In the genomic region with DNA sequence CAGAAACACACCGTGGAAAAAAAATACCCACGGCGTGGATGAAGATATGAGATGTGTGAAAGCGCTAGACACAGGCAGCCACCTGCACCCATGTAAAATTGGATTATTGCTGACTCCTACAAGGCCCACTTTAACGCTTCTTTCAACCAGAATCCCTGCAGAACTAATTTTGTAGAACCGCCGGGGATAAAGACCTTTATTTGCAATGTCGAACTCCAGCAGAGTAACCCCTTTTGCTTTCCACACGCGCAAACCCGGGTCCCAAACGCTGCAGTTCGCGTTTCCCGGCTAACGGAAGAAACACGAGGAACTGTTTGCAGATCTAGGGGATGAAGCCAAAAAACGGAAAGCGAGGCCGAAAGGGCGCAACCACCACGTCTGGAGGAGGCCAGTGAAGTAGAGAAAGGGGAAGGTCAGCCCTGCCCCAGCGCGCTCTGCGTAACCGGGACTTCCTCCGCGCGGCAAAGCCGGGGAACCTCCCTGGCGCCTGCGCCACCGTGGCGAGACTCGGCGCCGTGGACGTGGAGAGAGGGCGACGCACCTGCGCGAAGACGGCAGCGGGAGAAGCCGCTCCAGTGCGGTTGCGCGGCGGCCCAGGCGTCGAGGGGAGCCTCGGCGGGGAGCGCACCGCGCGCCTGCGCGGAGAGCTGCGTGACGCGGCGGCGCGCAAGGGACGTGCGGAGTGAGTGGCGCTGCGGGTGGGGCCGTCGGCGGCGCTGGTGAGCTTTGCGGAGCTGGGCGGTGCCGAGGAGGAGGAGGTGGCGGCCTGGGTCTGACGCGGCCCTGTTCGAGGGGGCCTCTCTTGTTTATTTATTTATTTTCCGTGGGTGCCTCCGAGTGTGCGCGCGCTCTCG, we compare ENCODE assay signal across 8 cellular contexts. TPM values are rescaled to one million over a fixed set of nuclear protein-coding genes. Genes with fewer than 3 reads are reported as not detected.
DNase-seq lines count a peak whose midpoint lies in the region; ATAC-seq and TF ChIP-seq lines count a peak whose summit lies in the region.

PPP1CB (plus strand) TSS at position 729 of the 854 bp plus-strand sequence. CDS start 295 bp downstream, outside the sequence.

- no peaks in the 10 kb centered on the region for H3K27me3 ChIP-seq in GM06990 (replicated peaks; ENCODE audit: control insufficient read depth, insufficient read depth, low read length)
- H3K27me3 ChIP-seq in gastroesophageal sphincter = no peaks in the 10 kb centered on the region
- H3K27me3 ChIP-seq in suprapubic skin = no peaks in the 10 kb centered on the region

- TF ChIP-seq EP300 in gastroesophageal sphincter (IDR thresholded peaks at IDR 0.05) = no peak
- peak; percentile 58 for TF ChIP-seq EP300 in suprapubic skin (IDR thresholded peaks at IDR 0.05)

- peak within 1 kb of the TSS; percentile 100 for H3K27ac ChIP-seq in gastroesophageal sphincter
- H3K27ac ChIP-seq in suprapubic skin = peak within 1 kb of the TSS; percentile 99

- H3K4me3 ChIP-seq in GM06990 (replicated peaks; ENCODE audit: low read depth, low read length) = peak within 1 kb of the TSS; percentile 96
- peak within 1 kb of the TSS; percentile 88 for H3K4me3 ChIP-seq in HFF-Myc (replicated peaks; ENCODE audit: low read depth, low read length)
- peak within 1 kb of the TSS; percentile 88 to 100 for H3K4me3 ChIP-seq in gastroesophageal sphincter
- peak within 1 kb of the TSS; percentile 83 for H3K4me3 ChIP-seq in suprapubic skin

- ATAC-seq in gastroesophageal sphincter = peak; percentile 94

- 1 to 2% methylated on average over 9 to 11 of the region's 86 CpGs for WGBS in gastroesophageal sphincter (ENCODE audit: low coverage in 1 of 2), 2 donors
- WGBS in suprapubic skin = under 1% methylated on average over 39 of the region's 86 CpGs

- peak within 1 kb of the TSS; percentile 95 for H3K27ac Mint-ChIP-seq in activated naive CD4-positive, alpha-beta T cell treated with anti-CD3 and anti-CD28 coated beads for 36 hours

- H3K4me1 ChIP-seq in gastroesophageal sphincter = peaks cover 9 to 77% (median 13%) of the 10 kb centered on the region in 3 donors
- H3K4me1 ChIP-seq in suprapubic skin = peaks cover 47% of the 10 kb centered on the region

- in situ Hi-C loops in SK-MEL-5 (cut with HindIII; ENCODE audit: low pct_unique_long_range_greater_than_20kb, low sequenced_read_pairs) = no loop called here

- peak; percentile 87 to 91 for TF ChIP-seq POLR2A in gastroesophageal sphincter (IDR thresholded peaks at IDR 0.05)
- TF ChIP-seq POLR2A in suprapubic skin (IDR thresholded peaks at IDR 0.05) = peak; percentile 33 to 66

- H3K9me3 ChIP-seq in gastroesophageal sphincter (no peaks in the 10 kb centered on the region), suprapubic skin (no peaks in the 10 kb centered on the region)

- H3K27me3 Mint-ChIP-seq in activated naive CD4-positive, alpha-beta T cell treated with anti-CD3 and anti-CD28 coated beads for 36 hours (ENCODE audit: low read depth) = no peaks in the 10 kb centered on the region

- intact Hi-C loops in activated naive CD4-positive, alpha-beta T cell treated with anti-CD3 and anti-CD28 coated beads for 36 hours (cut with micrococcal nuclease) = loop anchor here (1.0 to 5.0 kb wide), 10 partner anchors 37 to 1396 kb away; partner anchors contain the start of genes FOSL2, SPDYA, TRMT61B and WDR43

- peaks cover 11% of the 10 kb centered on the region for H3K36me3 Mint-ChIP-seq in activated naive CD4-positive, alpha-beta T cell treated with anti-CD3 and anti-CD28 coated beads for 36 hours (ENCODE audit: low read depth)

- peaks cover 49% of the 10 kb centered on the region for H3K4me1 Mint-ChIP-seq in activated naive CD4-positive, alpha-beta T cell treated with anti-CD3 and anti-CD28 coated beads for 36 hours (ENCODE audit: low read depth)

- no peaks in the 10 kb centered on the region for H3K36me3 ChIP-seq in GM06990 (ENCODE audit: control insufficient read depth, insufficient read depth, low read length)
- H3K36me3 ChIP-seq in gastroesophageal sphincter = no peaks in the 10 kb centered on the region
- no peaks in the 10 kb centered on the region for H3K36me3 ChIP-seq in suprapubic skin

- CTCF ChIA-PET in activated naive CD4-positive, alpha-beta T cell treated with anti-CD3 and anti-CD28 coated beads for 36 hours (lab: Charles Lee) = interaction anchor here (0.6 to 6.5 kb wide), 5 partner anchors 11 to 157 kb away, joined by 3 to 49 read pairs (median 5); no protein-coding TSS in a partner anchor

- H3K9me3 Mint-ChIP-seq in activated naive CD4-positive, alpha-beta T cell treated with anti-CD3 and anti-CD28 coated beads for 36 hours = no peaks in the 10 kb centered on the region

- peak; percentile 100 for DNase-seq in GM06990 (ENCODE audit: extremely low read depth, insufficient read length)
- peak; percentile 65 for DNase-seq in HFF-Myc (ENCODE audit: extremely low read depth, low read depth)
- DNase-seq in MV-4-11 (lab: John Stamatoyannopoulos, UW) = peak; percentile 93
- peak; percentile 97 for DNase-seq in SK-MEL-5 (ENCODE audit: low read depth, low spot score)
- DNase-seq in activated naive CD4-positive, alpha-beta T cell treated with anti-CD3 and anti-CD28 coated beads for 36 hours = peak; percentile 94
- peak; percentile 73 to 99 (median 93) for DNase-seq in nucleus accumbens (lab: John Stamatoyannopoulos, UW)
- DNase-seq in suprapubic skin (ENCODE audit: low spot score in 2 of 2) = peak; percentile 97

- peak within 1 kb of the TSS; percentile 91 for H3K4me3 Mint-ChIP-seq in activated naive CD4-positive, alpha-beta T cell treated with anti-CD3 and anti-CD28 coated beads for 36 hours

- no peak for TF ChIP-seq CTCF in GM06990 (IDR thresholded peaks at IDR 0.05; ENCODE audit: insufficient read depth, low read length, poor library complexity, severe bottlenecking)
- no peak for TF ChIP-seq CTCF in HFF-Myc (IDR thresholded peaks at IDR 0.05; ENCODE audit: low read depth, low read length, missing control alignments)
- TF ChIP-seq CTCF in gastroesophageal sphincter (IDR thresholded peaks at IDR 0.05) = peak in 3 of 4 experiments; percentile 40 to 67 (median 43)
- TF ChIP-seq CTCF in suprapubic skin (IDR thresholded peaks at IDR 0.05) = peak in 1 of 2 donors; percentile 42

RNA-seq across cellular contexts. Expression of gene PPP1CB, which starts in this region (rescaled TPM):
- total RNA-seq in SK-MEL-5 (2014; rRNA removed; shearing (Covaris generic)) = 224 and 226 TPM in 2 replicates
- 79.8 and 109 TPM in 2 replicates for polyA plus RNA-seq in SK-MEL-5 (2015; cell fraction: cytosol; rRNA removed)
- polyA plus RNA-seq in SK-MEL-5 (2015; cell fraction: nucleus; rRNA removed) = 47.0 and 73.9 TPM in 2 replicates
- 100 to 1,000 TPM; 235 to 239 TPM for total RNA-seq in activated naive CD4-positive, alpha-beta T cell treated with anti-CD3 and anti-CD28 coated beads for 36 hours
- 1,000 to 10,000 TPM in 1 of 4 donors, 100 to 1,000 TPM in 3; 524 to 1,194 (median 837) TPM for total RNA-seq in gastroesophageal sphincter
- total RNA-seq in suprapubic skin = 100 to 1,000 TPM; 105 to 151 (median 148) TPM

Comparison
In these comparisons a context has a peak if more than half of its experiments do, and no peak if none do; other contexts are left out.
1. Peak in every context shown above with its lines: DNase-seq, ATAC-seq, H3K4me3 ChIP-seq and H3K27ac ChIP-seq.
2. CTCF ChIP-seq: peak in gastroesophageal sphincter (3 of 4); none in GM06990 (single experiment) and HFF-Myc (single experiment).